ENCODE assay signal across 21 cellular contexts in genomic region chr12:168201-168600, GRCh38. TPM values are rescaled to one million over a fixed set of nuclear protein-coding genes. Genes with fewer than 3 reads are reported as not detected.
"Had no signal": no experiment of that assay in that cellular context is flagged by ENCODE, and none has a peak within 500 bp of the region (broad histone marks: within the 10 kb centered on the region; RNA-seq: fewer than 3 reads in every experiment).

No MANE protein-coding gene starts in this region.

- H3K27ac ChIP-seq: coronary artery, esophagus squamous epithelium, gastroesophageal sphincter, neutrophil, ovary, prostate gland had no signal

- H3K27ac Mint-ChIP-seq: activated naive CD8-positive, alpha-beta T cell; activated T-helper 17 cell treated with anti-CD3 and anti-CD28 coated beads, Interleukin-2, amount 50 U/mL, for 72 hours; T-helper 1 cell treated with Interleukin-12 subunit alpha and Interleukin-12 subunit beta and Interleukin-4 antibody, amounts not matched to agents 30 μg/mL and 1 μg/mL, for 36 hours; WTC11 had no signal

- H3K27me3 ChIP-seq: heart left ventricle, ovary had no signal

- DNase-seq: activated T-cell treated with anti-CD3 and anti-CD28 coated beads, Interleukin-2, amount 50 U/mL, for 24 hours; amniotic stem cell; cerebellar nuclear complex; esophagus squamous epithelium; naive thymus-derived CD8-positive, alpha-beta T cell; ovary; stimulated activated CD4-positive, alpha-beta T cell treated with anti-CD3 and anti-CD28 coated beads, Interleukin-4, amount 100 ng/mL, for 24 hours; stimulated activated naive CD8-positive, alpha-beta T cell treated with anti-CD3 and anti-CD28 coated beads, Interleukin-15, Interleukin-2, amounts not matched to agents 100 U/mL and 50 U/mL, for 24 hours; T1000 had no signal

- H3K9me3 ChIP-seq: esophagus squamous epithelium, gastroesophageal sphincter, heart left ventricle, neutrophil, ovary, prostate gland had no signal

- H3K36me3 ChIP-seq: esophagus squamous epithelium, gastroesophageal sphincter, neutrophil, ovary, prostate gland had no signal

- H3K36me3 Mint-ChIP-seq: activated naive CD8-positive, alpha-beta T cell; naive thymus-derived CD8-positive, alpha-beta T cell; WTC11 had no signal

- ATAC-seq: activated T-helper 17 cell treated with anti-CD3 and anti-CD28 coated beads, Interleukin-2, amount 50 U/mL, for 72 hours; gastroesophageal sphincter; heart left ventricle; left lobe of liver; naive thymus-derived CD8-positive, alpha-beta T cell; stimulated activated naive CD8-positive, alpha-beta T cell treated with anti-CD3 and anti-CD28 coated beads, Interleukin-15, Interleukin-2, amounts not matched to agents 100 U/mL and 50 U/mL, for 24 hours had no signal

- H3K4me3 ChIP-seq: coronary artery, esophagus squamous epithelium, gastroesophageal sphincter, heart left ventricle, lung, ovary, prostate gland had no signal

- H3K4me3 Mint-ChIP-seq: activated naive CD8-positive, alpha-beta T cell; activated T-cell treated with anti-CD3 and anti-CD28 coated beads, Interleukin-2, amount 50 U/mL, for 24 hours; activated T-helper 17 cell treated with anti-CD3 and anti-CD28 coated beads, Interleukin-2, amount 50 U/mL, for 72 hours; T-helper 1 cell treated with Interleukin-12 subunit alpha and Interleukin-12 subunit beta and Interleukin-4 antibody, amounts not matched to agents 30 μg/mL and 1 μg/mL, for 36 hours; WTC11 had no signal

- H3K4me1 ChIP-seq: gastroesophageal sphincter, prostate gland had no signal

- H3K9me3 Mint-ChIP-seq: activated T-cell treated with anti-CD3 and anti-CD28 coated beads, Interleukin-2, amount 50 U/mL, for 24 hours; activated T-helper 17 cell treated with anti-CD3 and anti-CD28 coated beads, Interleukin-2, amount 50 U/mL, for 72 hours; naive thymus-derived CD8-positive, alpha-beta T cell; T-helper 1 cell treated with Interleukin-12 subunit alpha and Interleukin-12 subunit beta and Interleukin-4 antibody, amounts not matched to agents 30 μg/mL and 1 μg/mL, for 36 hours; WTC11 had no signal

- H3K4me1 Mint-ChIP-seq: activated T-helper 17 cell treated with anti-CD3 and anti-CD28 coated beads, Interleukin-2, amount 50 U/mL, for 72 hours had no signal

RNA-seq across cellular contexts. Expression of gene SLC6A12, which starts 45.8 kb away (rescaled TPM):
- total RNA-seq: activated T-helper 17 cell treated with anti-CD3 and anti-CD28 coated beads, Interleukin-2, amount 50 U/mL, for 72 hours had no signal
- polyA plus RNA-seq: keratinocyte; naive thymus-derived CD8-positive, alpha-beta T cell had no signal
